In the genomic region with DNA sequence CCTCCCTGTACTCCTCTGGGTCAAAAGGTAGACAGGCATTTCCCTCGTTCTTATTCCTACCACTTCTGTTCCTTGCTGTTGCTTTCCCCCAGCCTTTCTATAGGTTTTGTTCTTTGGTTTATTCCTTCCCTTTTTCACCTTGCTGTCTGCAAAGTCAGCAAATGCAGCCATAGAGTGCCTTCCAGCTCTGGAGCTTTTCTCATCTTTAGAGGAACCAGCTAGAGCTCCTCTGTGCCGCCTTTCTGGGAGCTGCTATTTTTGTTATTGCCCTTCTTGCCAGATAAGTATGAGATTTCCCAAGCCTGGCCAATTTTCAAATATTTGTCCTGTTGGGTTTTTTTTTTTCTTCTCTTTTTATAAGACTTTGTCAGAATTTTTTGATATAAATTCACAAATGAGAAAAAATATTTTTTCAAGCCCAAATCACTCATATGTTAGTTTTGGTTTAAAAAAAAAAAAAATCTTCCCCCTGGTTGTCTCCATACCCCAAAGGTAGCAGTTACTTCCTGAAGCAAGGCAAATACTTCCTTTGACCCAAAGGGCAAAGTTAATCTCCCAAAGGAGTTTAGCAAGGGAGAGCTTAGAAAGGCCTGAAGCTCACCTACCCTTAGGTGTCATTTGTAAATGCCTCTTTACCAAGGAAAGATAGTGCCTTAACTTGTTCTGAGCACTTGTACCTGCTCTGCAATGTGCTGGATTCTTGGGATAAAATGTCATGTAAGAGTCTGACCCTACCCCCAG, we compare ENCODE assay signal across 17 cellular contexts. TPM values are rescaled to one million over a fixed set of nuclear protein-coding genes. Genes with fewer than 3 reads are reported as not detected.
A peak's percentile ranks its signal among the peaks of the same experiment; 100 is the strongest.
DNase-seq lines count a peak whose midpoint lies in the region; ATAC-seq and TF ChIP-seq lines count a peak whose summit lies in the region.
"Had no signal": no experiment of that assay in that cellular context is flagged by ENCODE, and none has a peak within 500 bp of the region (broad histone marks: within the 10 kb centered on the region; RNA-seq: fewer than 3 reads in every experiment).

No MANE protein-coding gene starts in this region.

- intact Hi-C loops in CD4-positive, alpha-beta T cell (cut with DNase I, micrococcal nuclease): no loop called here

- POLR2A ChIA-PET in CD4-positive, alpha-beta T cell (lab: Charles Lee): no interaction called here

- TF ChIP-seq CTCF in CD4-positive, alpha-beta T cell (IDR thresholded peaks at IDR 0.05): no peak
- no peak for TF ChIP-seq CTCF in fibroblast of the aortic adventitia (IDR thresholded peaks at IDR 0.05; ENCODE audit: insufficient read depth, low read length)
- TF ChIP-seq CTCF in osteocyte (IDR thresholded peaks at IDR 0.05): no peak

- peaks cover 35% of the 10 kb centered on the region for H3K36me3 Mint-ChIP-seq in CD4-positive, alpha-beta T cell (ENCODE audit: low read depth)
- peaks cover 32% of the 10 kb centered on the region for H3K36me3 Mint-ChIP-seq in osteocyte (ENCODE audit: unreplicated experiment)

- H3K27ac ChIP-seq in CD4-positive, alpha-beta T cell (ENCODE audit: low read depth, low read length): no peak overlapping the region
- H3K27ac ChIP-seq: left lung had no signal

- CTCF ChIA-PET in CD4-positive, alpha-beta T cell (lab: Charles Lee): interaction anchor here (0.7 kb wide), 1 partner anchor 160 kb away, joined by 3 read pairs; no protein-coding TSS in a partner anchor

- no peak for ATAC-seq in CD4-positive, alpha-beta T cell (ENCODE audit: poor library complexity)
- ATAC-seq in GM21576 (IDR thresholded peaks at IDR 0.05; ENCODE audit: unreplicated experiment) (no peak), HG02885 (IDR thresholded peaks at IDR 0.05; ENCODE audit: poor library complexity, unreplicated experiment) (no peak), HG02870 (IDR thresholded peaks at IDR 0.05; ENCODE audit: unreplicated experiment) (no peak)
- ATAC-seq: left lung, PC-3 had no signal

- H3K27ac Mint-ChIP-seq in CD4-positive, alpha-beta T cell: peak overlapping the region; percentile 42
- H3K27ac Mint-ChIP-seq in osteocyte (ENCODE audit: unreplicated experiment): peak overlapping the region; percentile 19
- H3K27ac Mint-ChIP-seq: activated CD4-positive, alpha-beta memory T cell treated with anti-CD3 and anti-CD28 coated beads, Interleukin-2, amount 10 ng/mL, durations not matched to agents 7 days and 5 days had no signal

- H3K27me3 Mint-ChIP-seq in CD4-positive, alpha-beta T cell: no peaks in the 10 kb centered on the region
- H3K27me3 Mint-ChIP-seq in osteocyte (ENCODE audit: unreplicated experiment): no peaks in the 10 kb centered on the region
- H3K27me3 Mint-ChIP-seq: activated CD4-positive, alpha-beta memory T cell treated with anti-CD3 and anti-CD28 coated beads, Interleukin-2, amount 10 ng/mL, durations not matched to agents 7 days and 5 days had no signal

- H3K27me3 ChIP-seq in CD4-positive, alpha-beta T cell (ENCODE audit: control insufficient read depth, insufficient read depth, low read length): no peaks in the 10 kb centered on the region
- H3K27me3 ChIP-seq: left lung, testis had no signal

- no peaks in the 10 kb centered on the region for H3K9me3 Mint-ChIP-seq in CD4-positive, alpha-beta T cell
- no peaks in the 10 kb centered on the region for H3K9me3 Mint-ChIP-seq in osteocyte (ENCODE audit: unreplicated experiment)
- H3K9me3 Mint-ChIP-seq: activated CD4-positive, alpha-beta memory T cell treated with anti-CD3 and anti-CD28 coated beads, Interleukin-2, amount 10 ng/mL, durations not matched to agents 7 days and 5 days had no signal

- H3K9me3 ChIP-seq in CD4-positive, alpha-beta T cell (ENCODE audit: control insufficient read depth, low read length): no peaks in the 10 kb centered on the region
- H3K9me3 ChIP-seq: left lung, testis had no signal

- peaks cover 8% of the 10 kb centered on the region for H3K4me1 Mint-ChIP-seq in CD4-positive, alpha-beta T cell (ENCODE audit: low read depth)
- H3K4me1 Mint-ChIP-seq in osteocyte (ENCODE audit: unreplicated experiment): peaks cover 5% of the 10 kb centered on the region

- DNase-seq in CD4-positive, alpha-beta T cell: no peak
- peak; percentile 15 for DNase-seq in MV-4-11 (lab: John Stamatoyannopoulos, UW)
- DNase-seq in fibroblast of the aortic adventitia (ENCODE audit: low read depth): peak; percentile 34
- DNase-seq in osteocyte (ENCODE audit: extremely low spot score, unreplicated experiment): no peak
- DNase-seq in DMS153 (lab: John Stamatoyannopoulos, UW): no peak
- DNase-seq: activated CD4-positive, alpha-beta memory T cell treated with anti-CD3 and anti-CD28 coated beads, Interleukin-2, amount 10 ng/mL, durations not matched to agents 7 days and 5 days; C1 segment of cervical spinal cord; H7; left lung; NCI-H2081 treated with DMSO at 0.1 percent for 48 hours; NCI-H69; PC-3; stimulated activated CD4-positive, alpha-beta T cell treated with anti-CD3 and anti-CD28 coated beads, Interleukin-1b, Interleukin-23, amount 100 ng/mL, for 48 hours; testis had no signal

- no peak overlapping the region for H3K4me3 ChIP-seq in fibroblast of the aortic adventitia (ENCODE audit: low read depth, low read length)
- H3K4me3 ChIP-seq: left lung, testis had no signal

- no peak overlapping the region for H3K4me3 Mint-ChIP-seq in CD4-positive, alpha-beta T cell
- no peak overlapping the region for H3K4me3 Mint-ChIP-seq in osteocyte (ENCODE audit: unreplicated experiment)
- H3K4me3 Mint-ChIP-seq: activated CD4-positive, alpha-beta memory T cell treated with anti-CD3 and anti-CD28 coated beads, Interleukin-2, amount 10 ng/mL, durations not matched to agents 7 days and 5 days had no signal

RNA-seq across cellular contexts. Expression of a gene that starts 5.1 kb away (rescaled TPM):
- total RNA-seq in CD4-positive, alpha-beta T cell: 10 to 100 TPM; 11.6 to 17.6 TPM
- total RNA-seq in fibroblast of the aortic adventitia (ENCODE audit: low replicate concordance) (11.2 and 30.0 TPM in 2 replicates), osteocyte (14.2 and 15.6 TPM in 2 replicates)

Comparison
In these comparisons a context has a peak if more than half of its experiments do, and no peak if none do; other contexts are left out.
1. DNase-seq: peak in MV-4-11 (single experiment) and fibroblast of the aortic adventitia (single experiment); none in CD4-positive, alpha-beta T cell (0 of 10), osteocyte (single experiment) and DMS153 (single experiment).